ENCODE assay signal across 8 cellular contexts in the genomic region with DNA sequence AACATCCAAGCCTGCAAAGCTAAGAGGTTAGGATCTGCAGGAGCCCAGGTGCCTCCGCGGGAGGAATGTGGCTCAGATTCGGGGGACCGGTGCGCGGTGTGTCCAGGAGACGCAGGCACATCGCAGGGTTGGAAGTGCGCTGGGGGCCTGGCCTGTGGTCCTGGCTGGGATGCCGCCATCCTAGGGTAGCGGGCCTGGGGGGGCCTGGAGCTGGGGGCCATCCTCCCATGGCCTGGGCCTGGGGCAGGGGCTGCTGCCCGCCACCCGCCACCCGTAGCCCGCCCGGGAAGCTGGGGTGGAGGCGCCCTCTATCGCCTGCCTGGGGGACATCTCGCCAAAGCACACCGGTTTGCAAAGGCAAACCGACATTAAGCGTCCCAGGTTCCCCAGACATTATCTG.
A peak's percentile ranks its signal among the peaks of the same experiment; 100 is the strongest.
DNase-seq lines count a peak whose midpoint lies in the region; ATAC-seq, FAIRE-seq and TF ChIP-seq lines count a peak whose summit lies in the region.

No MANE protein-coding gene starts in this region.

- H3K9me3 Mint-ChIP-seq in H9 = no peaks in the 10 kb centered on the region

- H3K4me3 Mint-ChIP-seq in H9 = no peak overlapping the region

- H3K9ac ChIP-seq in H9 (ENCODE audit: extremely low read depth, insufficient read length, low read length) (no peak overlapping the region), HepG2 (ENCODE audit: insufficient read depth, low read depth, low read length) (no peak overlapping the region)

- no CpG with 5 or more reads among the region's 22 CpGs for WGBS in H9 (ENCODE audit: extremely low coverage, insufficient read length, low lambda C conversion rate)
- WGBS in HepG2 (ENCODE audit: low lambda C conversion rate) = 78% methylated on average over 11 of the region's 22 CpGs

- in situ Hi-C loops in HepG2 (cut with HindIII; ENCODE audit: extremely low pct_ligation_motif_present, low pct_unique_long_range_greater_than_20kb) = loop anchor here (25.0 kb wide), 1 partner anchor 222 kb away; the partner anchor contains the start of gene PRDM16

- no peak overlapping the region for H3K27ac ChIP-seq in H9 (ENCODE audit: insufficient read length, low read depth, low read length)
- H3K27ac ChIP-seq in HepG2 (ENCODE audit: extremely low read length, insufficient read depth, low read length) = no peak overlapping the region

- ATAC-seq in HepG2 (peak; percentile 75), GM19351 (IDR thresholded peaks at IDR 0.05; ENCODE audit: unreplicated experiment) (no peak)

- H2AK5ac ChIP-seq in H9 (ENCODE audit: insufficient read length, low read length) = no peak overlapping the region

- no peaks in the 10 kb centered on the region for H3K27me3 ChIP-seq in H9 (ENCODE audit: insufficient read depth, low read length)
- H3K27me3 ChIP-seq in bronchial epithelial cell (ENCODE audit: control insufficient read depth, insufficient read depth, low read length) = no peaks in the 10 kb centered on the region
- peaks cover 2 to 6% of the 10 kb centered on the region in 2 experiments; a peak in 2 of 5 replicates for H3K27me3 ChIP-seq in HepG2 (ENCODE audit: control insufficient read depth in 1 of 2, insufficient read depth in 2 of 2, low read length in 2 of 2)

- H2AFZ ChIP-seq in H9 (ENCODE audit: low read length) = no peak overlapping the region
- H2AFZ ChIP-seq in HepG2 (ENCODE audit: low read length) = no peak overlapping the region

- H3K79me1 ChIP-seq in H9 (ENCODE audit: insufficient read depth, low read depth, low read length, poor library complexity, severe bottlenecking) = no peaks in the 10 kb centered on the region

- H2BK20ac ChIP-seq in H9 (ENCODE audit: low read depth, low read length, poor library complexity, severe bottlenecking) = no peak overlapping the region

- no peak overlapping the region for H3K23ac ChIP-seq in H9 (ENCODE audit: insufficient read length, low read depth, low read length)

- H4K8ac ChIP-seq in H9 (replicated peaks; ENCODE audit: insufficient read length, low read depth, low read length) = no peak overlapping the region

- H3K4me2 ChIP-seq in H9 (ENCODE audit: insufficient read depth, insufficient read length, low read length) = no peak overlapping the region
- H3K4me2 ChIP-seq in HepG2 (ENCODE audit: low read depth, low read length) = peak overlapping the region; percentile 27; the same call in 1 of the 2 replicates

- no peak overlapping the region for H2BK15ac ChIP-seq in H9 (ENCODE audit: low read depth, low read length)

- H3K4me1 ChIP-seq in H9 (ENCODE audit: insufficient read depth, low read length) (no peaks in the 10 kb centered on the region), HepG2 (ENCODE audit: insufficient read depth, low read length) (peaks cover 34% of the 10 kb centered on the region)

- H3K9me3 ChIP-seq in H9 (ENCODE audit: control insufficient read depth, low read depth, low read length) = no peaks in the 10 kb centered on the region
- no peaks in the 10 kb centered on the region for H3K9me3 ChIP-seq in HepG2 (ENCODE audit: low read length)

- TF ChIP-seq POLR2A in HepG2 (IDR thresholded peaks at IDR 0.05; ENCODE audit: insufficient read depth in 1 of 2, low read depth in 2 of 2, low read length in 2 of 2) = no peak

- intact Hi-C loops in HepG2 (cut with micrococcal nuclease; ENCODE audit: unreplicated experiment) = loop anchor here (2.0 kb wide), 1 partner anchor 219 kb away; no protein-coding TSS in a partner anchor

- no peaks in the 10 kb centered on the region; the same call in 1 of the 2 replicates for H3K27me3 Mint-ChIP-seq in H9 (ENCODE audit: low read depth)

- no peak for DNase-seq in AG04449 (ENCODE audit: low read depth, low spot score)
- DNase-seq in H9 = peak; percentile 73
- no peak for DNase-seq in bronchial epithelial cell (ENCODE audit: low read depth)
- DNase-seq in HepG2 (ENCODE audit: low spot score) = peak; percentile 10
- DNase-seq in NOMO-1 (lab: John Stamatoyannopoulos, UW; ENCODE audit: unreplicated experiment in 2 of 2) = no peak
- no peak for DNase-seq in putamen (ENCODE audit: low spot score)
- no peak for DNase-seq in activated CD4-positive, CD25-positive, alpha-beta regulatory T cell treated with anti-CD3 and anti-CD28 coated beads, Interleukin-2, amount 50 U/mL, for 72 hours

- H3K56ac ChIP-seq in H9 (ENCODE audit: insufficient read length, low read depth, low read length) = no peak overlapping the region

- H3K79me2 ChIP-seq in H9 (ENCODE audit: insufficient read depth, low read length) = no peaks in the 10 kb centered on the region
- H3K79me2 ChIP-seq in HepG2 (ENCODE audit: insufficient read depth, low read length) = no peaks in the 10 kb centered on the region

- H2BK5ac ChIP-seq in H9 (ENCODE audit: insufficient read length, low read length) = no peak overlapping the region

- H4K91ac ChIP-seq in H9 (ENCODE audit: insufficient read length, low read depth, low read length) = no peak overlapping the region

- H3K4me1 Mint-ChIP-seq in H9 = peaks cover 12 to 25% of the 10 kb centered on the region in 2 experiments

- no peaks in the 10 kb centered on the region for H3K36me3 ChIP-seq in bronchial epithelial cell (ENCODE audit: control insufficient read depth, insufficient read depth, low read length)
- no peaks in the 10 kb centered on the region for H3K36me3 ChIP-seq in HepG2 (replicated peaks in 1 of 2; ENCODE audit: control insufficient read depth in 1 of 2, insufficient read depth in 2 of 2, low read length in 2 of 2)

- no peak overlapping the region for H3K4ac ChIP-seq in H9 (ENCODE audit: low read depth, low read length)

- FAIRE-seq in bronchial epithelial cell (lab: Jason Lieb, UNC) (no peak), HepG2 (lab: Jason Lieb, UNC) (no peak)

- TF ChIP-seq EP300 in HepG2 (IDR thresholded peaks at IDR 0.05; ENCODE audit: low read depth in 2 of 2, low read length in 2 of 2) = no peak
- TF ChIP-seq EP300 in HepG2 (CRISPR knock-in tag; IDR thresholded peaks at IDR 0.05; ENCODE audit: borderline replicate concordance) = no peak

- no peaks in the 10 kb centered on the region for H3K23me2 ChIP-seq in H9 (ENCODE audit: insufficient read length, low read depth, low read length, poor library complexity, severe bottlenecking)

- TF ChIP-seq RAD21 in HepG2 (CRISPR knock-in tag; IDR thresholded peaks at IDR 0.05) = peak; percentile 93

- H3K4me3 ChIP-seq in AG04449 (ENCODE audit: low read depth, low read length) (no peak overlapping the region), bronchial epithelial cell (ENCODE audit: low read depth, low read length) (no peak overlapping the region), HepG2 (replicated peaks in 1 of 3; ENCODE audit: insufficient read depth in 1 of 3, low read depth in 2 of 3, low read length in 3 of 3) (no peak overlapping the region)

- H4K20me1 ChIP-seq in H9 (ENCODE audit: control insufficient read depth, insufficient read depth, insufficient read length) (no peaks in the 10 kb centered on the region), HepG2 (ENCODE audit: insufficient read depth, low read length) (no peaks in the 10 kb centered on the region)

- no peak overlapping the region for H3K18ac ChIP-seq in H9 (ENCODE audit: insufficient read length, low read depth, low read length)

- no peak overlapping the region for H2BK12ac ChIP-seq in H9 (ENCODE audit: insufficient read length, low read depth, low read length)

- CTCF ChIA-PET in AG04449 (lab: Yijun Ruan, JAX) (no interaction called here), HepG2 (lab: Yijun Ruan, JAX; ENCODE audit: low intra/inter-chr PET ratio, low total read pairs) (interaction anchor here (1.2 to 1.9 kb wide), 3 partner anchors 36 to 218 kb away, joined by 3 to 11 read pairs (median 6); no protein-coding TSS in a partner anchor)

- H4K5ac ChIP-seq in H9 (ENCODE audit: insufficient read length, low read depth, low read length) = no peak overlapping the region

- no TSS peak for BruUV-seq in HepG2 (replicated peaks; lab: Mats Ljungman, UMichigan)

- no peak overlapping the region for H3K14ac ChIP-seq in H9 (ENCODE audit: insufficient read depth, low read length)

- POLR2A ChIA-PET in AG04449 (lab: Yijun Ruan, JAX) (no interaction called here), HepG2 (lab: Yijun Ruan, JAX) (no interaction called here)

- no peak overlapping the region for H3T11ph ChIP-seq in H9 (ENCODE audit: low read length)

- H3K27ac Mint-ChIP-seq in H9 = no peak overlapping the region

- no peaks in the 10 kb centered on the region for H3K36me3 Mint-ChIP-seq in H9 (ENCODE audit: insufficient read depth in 1 of 3, low read depth in 3 of 3)

- H2BK120ac ChIP-seq in H9 (ENCODE audit: low read depth, low read length, poor library complexity, severe bottlenecking) = no peak overlapping the region

- TF ChIP-seq CTCF in AG04449 (IDR thresholded peaks at IDR 0.05; ENCODE audit: insufficient read depth, low read length, missing control alignments) = peak; percentile 70
- TF ChIP-seq CTCF in H9 (conservative IDR thresholded peaks at IDR 0.05) = peak; percentile 94
- TF ChIP-seq CTCF in bronchial epithelial cell (IDR thresholded peaks at IDR 0.05; ENCODE audit: insufficient read depth, low read length, severe bottlenecking) = peak; percentile 55
- TF ChIP-seq CTCF in HepG2 (CRISPR knock-in tag; IDR thresholded peaks at IDR 0.05) = peak; percentile 94

TF ChIP-seq in HepG2, 621 proteins besides CTCF, POLR2A, EP300 and RAD21 (continues in another document):
- TF ChIP-seq RELA (CRISPR knock-in tag; IDR thresholded peaks at IDR 0.05) = no peak
- no peak for TF ChIP-seq ZNF180 (CRISPR knock-in tag; IDR thresholded peaks at IDR 0.05; ENCODE audit: borderline replicate concordance, low read depth)
- TF ChIP-seq, protein P1, sequence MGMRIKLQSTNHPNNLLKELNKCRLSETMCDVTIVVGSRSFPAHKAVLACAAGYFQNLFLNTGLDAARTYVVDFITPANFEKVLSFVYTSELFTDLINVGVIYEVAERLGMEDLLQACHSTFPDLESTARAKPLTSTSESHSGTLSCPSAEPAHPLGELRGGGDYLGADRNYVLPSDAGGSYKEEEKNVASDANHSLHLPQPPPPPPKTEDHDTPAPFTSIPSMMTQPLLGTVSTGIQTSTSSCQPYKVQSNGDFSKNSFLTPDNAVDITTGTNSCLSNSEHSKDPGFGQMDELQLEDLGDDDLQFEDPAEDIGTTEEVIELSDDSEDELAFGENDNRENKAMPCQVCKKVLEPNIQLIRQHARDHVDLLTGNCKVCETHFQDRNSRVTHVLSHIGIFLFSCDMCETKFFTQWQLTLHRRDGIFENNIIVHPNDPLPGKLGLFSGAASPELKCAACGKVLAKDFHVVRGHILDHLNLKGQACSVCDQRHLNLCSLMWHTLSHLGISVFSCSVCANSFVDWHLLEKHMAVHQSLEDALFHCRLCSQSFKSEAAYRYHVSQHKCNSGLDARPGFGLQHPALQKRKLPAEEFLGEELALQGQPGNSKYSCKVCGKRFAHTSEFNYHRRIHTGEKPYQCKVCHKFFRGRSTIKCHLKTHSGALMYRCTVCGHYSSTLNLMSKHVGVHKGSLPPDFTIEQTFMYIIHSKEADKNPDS (CRISPR knock-in tag; IDR thresholded peaks at IDR 0.05) = no peak
- no peak for TF ChIP-seq FOXA1 (IDR thresholded peaks at IDR 0.05)
- TF ChIP-seq FOXA1 (CRISPR knock-in tag; IDR thresholded peaks at IDR 0.05) = no peak
- no peak for TF ChIP-seq MAZ (IDR thresholded peaks at IDR 0.05; ENCODE audit: borderline replicate concordance, low read depth, low read length)
- TF ChIP-seq MAZ (CRISPR knock-in tag; IDR thresholded peaks at IDR 0.05; ENCODE audit: low read depth) = no peak
- TF ChIP-seq ZNF749 (CRISPR knock-in tag; IDR thresholded peaks at IDR 0.05; ENCODE audit: borderline replicate concordance) = no peak

Comparison
In these comparisons a context has a peak if more than half of its experiments do, and no peak if none do; other contexts are left out.
1. DNase-seq: peak in H9 (single experiment) and HepG2 (single experiment); none in AG04449 (single experiment), bronchial epithelial cell (single experiment), NOMO-1 (0 of 2), putamen (single experiment) and activated CD4-positive, CD25-positive, alpha-beta regulatory T cell treated with anti-CD3 and anti-CD28 coated beads, Interleukin-2, amount 50 U/mL, for 72 hours (single experiment).
2. Peak in every context shown above with its lines, with median percentiles within 50 percentile points of each other: CTCF ChIP-seq.